In genomic region chr11:66068923-66069714, GRCh38 we compare ENCODE assay signal across 8 cellular contexts. TPM values are rescaled to one million over a fixed set of nuclear protein-coding genes. Genes with fewer than 3 reads are reported as not detected.
DNase-seq lines count a peak whose midpoint lies in the region; ATAC-seq and TF ChIP-seq lines count a peak whose summit lies in the region.

No MANE protein-coding gene starts in this region.

- H3K27ac ChIP-seq in VCaP (peak overlapping the region; percentile 93), ectodermal cell (ENCODE audit: insufficient read depth, low read depth, low read length, poor library complexity, severe bottlenecking) (peak overlapping the region; percentile 68), lung (ENCODE audit: low read depth in 1 of 2, low read length in 1 of 2) (peak overlapping the region; percentile 94 to 97), subcutaneous abdominal adipose tissue (ENCODE audit: low read depth, low read length) (peak overlapping the region; percentile 99)

- peak overlapping the region; percentile 16 to 88 (median 79) for H3K9ac ChIP-seq in subcutaneous abdominal adipose tissue (ENCODE audit: low read length in 5 of 5)

- peak; percentile 32 for ATAC-seq in lung (ENCODE audit: insufficient read depth, low FRiP score)

- DNase-seq in activated gamma-delta T cell treated with Interleukin-2 at 50 U/mL for 16 hours (peak; percentile 36), activated gamma-delta T cell (lab: John Stamatoyannopoulos, UW) (no peak), HT-29 (ENCODE audit: low spot score) (peak; percentile 47), lung (ENCODE audit: low spot score) (no peak), GOT3 (lab: John Stamatoyannopoulos, UW) (no peak)

- H3K9me3 ChIP-seq in ectodermal cell (ENCODE audit: control insufficient read depth, low read length) (no peaks in the 10 kb centered on the region), lung (ENCODE audit: control insufficient read depth in 2 of 2, insufficient read depth in 1 of 2, low read length in 1 of 2) (no peaks in the 10 kb centered on the region), subcutaneous abdominal adipose tissue (ENCODE audit: control insufficient read depth in 5 of 5, low read length in 5 of 5) (no peaks in the 10 kb centered on the region)

- H3K27me3 ChIP-seq in ectodermal cell (ENCODE audit: control insufficient read depth, insufficient read depth, low read length, poor library complexity, severe bottlenecking) (no peaks in the 10 kb centered on the region), lung (ENCODE audit: control insufficient read depth, insufficient read depth) (no peaks in the 10 kb centered on the region), subcutaneous abdominal adipose tissue (ENCODE audit: control insufficient read depth in 5 of 5, insufficient read depth in 4 of 5, low read length in 5 of 5) (no peaks in the 10 kb centered on the region)

- H3K4me3 ChIP-seq in ectodermal cell (ENCODE audit: insufficient read depth, low read depth, low read length) (peak overlapping the region; percentile 78), lung (peak overlapping the region; percentile 97), subcutaneous abdominal adipose tissue (ENCODE audit: low read depth in 1 of 5, low read length in 5 of 5) (peak overlapping the region; percentile 42 to 77 (median 73))

- H3K4me1 ChIP-seq in ectodermal cell (ENCODE audit: control insufficient read depth, insufficient read depth, low read length) (peaks cover 8% of the 10 kb centered on the region), lung (ENCODE audit: control insufficient read depth in 2 of 2, insufficient read depth in 2 of 2, low read length in 2 of 2) (peaks cover 0 to 10% of the 10 kb centered on the region in 2 donors), subcutaneous abdominal adipose tissue (ENCODE audit: control insufficient read depth in 5 of 5, insufficient read depth in 5 of 5, low read length in 5 of 5) (peaks cover 6 to 54% (median 36%) of the 10 kb centered on the region in 5 donors)

- H3K36me3 ChIP-seq in ectodermal cell (ENCODE audit: control insufficient read depth, insufficient read depth, low read length) (peaks cover 38% of the 10 kb centered on the region), lung (ENCODE audit: control insufficient read depth in 2 of 2, insufficient read depth in 2 of 2, low read length in 2 of 2) (peaks cover 2 to 17% of the 10 kb centered on the region in 2 donors), subcutaneous abdominal adipose tissue (ENCODE audit: control insufficient read depth in 5 of 5, insufficient read depth in 5 of 5, low read length in 5 of 5) (peaks cover 22 to 51% (median 41%) of the 10 kb centered on the region in 5 donors)

- TF ChIP-seq CTCF in VCaP (conservative IDR thresholded peaks at IDR 0.05) (no peak; the same call in 1 of the 2 replicates), lung (IDR thresholded peaks at IDR 0.05; ENCODE audit: control extremely low read depth, extremely low read depth) (no peak)

- WGBS in ectodermal cell, 2 experiments: 85% methylated on average over 14 of the region's 14 CpGs
- 32 to 34% methylated on average over 14 of the region's 14 CpGs for WGBS in lung, 2 donors

RNA-seq across cellular contexts. Expression of gene PACS1, which starts 1.0 kb away (rescaled TPM):
- 13.8 and 23.1 TPM in 2 replicates for total RNA-seq in HT-29 (2014; rRNA removed; shearing (Covaris generic))
- polyA plus RNA-seq in ectodermal cell (2013, experiment 1 of 4): 47.3 TPM
- 50.3 TPM for polyA plus RNA-seq in ectodermal cell (2013, experiment 2 of 4)
- 30.6 TPM for polyA plus RNA-seq in ectodermal cell (2013, experiment 3 of 4)
- 38.3 TPM for polyA plus RNA-seq in ectodermal cell (2013, experiment 4 of 4)
- total RNA-seq in lung: 10 to 100 TPM; 42.8 to 48.8 TPM
- 10 to 100 TPM; 22.2 to 26.6 TPM for polyA plus RNA-seq in lung

RNA-seq across cellular contexts. Expression of gene SF3B2, which starts 17.0 kb away (rescaled TPM):
- 209 and 210 TPM in 2 replicates for total RNA-seq in HT-29 (2014; rRNA removed; shearing (Covaris generic))
- 223 TPM for polyA plus RNA-seq in ectodermal cell (2013, experiment 1 of 4)
- polyA plus RNA-seq in ectodermal cell (2013, experiment 2 of 4): 212 TPM
- 172 TPM for polyA plus RNA-seq in ectodermal cell (2013, experiment 3 of 4)
- polyA plus RNA-seq in ectodermal cell (2013, experiment 4 of 4): 186 TPM
- total RNA-seq in lung: 100 to 1,000 TPM; 130 to 187 TPM
- 100 to 1,000 TPM in 1 of 2 donors, 10 to 100 TPM in 1; 78.0 to 139 TPM for polyA plus RNA-seq in lung

RNA-seq across cellular contexts. Expression of gene GAL3ST3, which starts 20.2 kb away (rescaled TPM):
- not detected in 2 replicates for total RNA-seq in HT-29 (2014; rRNA removed; shearing (Covaris generic))
- 26.6 TPM for polyA plus RNA-seq in ectodermal cell (2013, experiment 1 of 4)
- polyA plus RNA-seq in ectodermal cell (2013, experiment 2 of 4): 28.7 TPM
- polyA plus RNA-seq in ectodermal cell (2013, experiment 3 of 4): 18.7 TPM
- polyA plus RNA-seq in ectodermal cell (2013, experiment 4 of 4): 20.5 TPM
- total RNA-seq in lung: not detected
- not detected for polyA plus RNA-seq in lung

RNA-seq across cellular contexts. Expression of gene CATSPER1, which starts 42.8 kb away (rescaled TPM):
- 0.13 and 0.44 TPM in 2 replicates for total RNA-seq in HT-29 (2014; rRNA removed; shearing (Covaris generic))
- not detected for polyA plus RNA-seq in ectodermal cell (2013, experiment 1 of 4)
- polyA plus RNA-seq in ectodermal cell (2013, experiment 2 of 4): not detected
- not detected for polyA plus RNA-seq in ectodermal cell (2013, experiment 3 of 4)
- polyA plus RNA-seq in ectodermal cell (2013, experiment 4 of 4): not detected
- total RNA-seq in lung: 1 to 10 TPM in 1 of 2 donors, not detected in 1; 2.9 TPM
- 1 to 10 TPM; 3.1 to 3.3 TPM for polyA plus RNA-seq in lung

RNA-seq across cellular contexts. Expression of gene CST6, which starts 57.3 kb away (rescaled TPM):
- total RNA-seq in HT-29 (2014; rRNA removed; shearing (Covaris generic)): 23.0 and 27.2 TPM in 2 replicates
- polyA plus RNA-seq in ectodermal cell (2013, experiment 1 of 4): not detected
- polyA plus RNA-seq in ectodermal cell (2013, experiment 2 of 4): not detected
- polyA plus RNA-seq in ectodermal cell (2013, experiment 3 of 4): not detected
- polyA plus RNA-seq in ectodermal cell (2013, experiment 4 of 4): 0.32 TPM
- 10 to 100 TPM in 1 of 2 donors, 1 to 10 TPM in 1; 7.1 to 17.7 TPM for total RNA-seq in lung
- polyA plus RNA-seq in lung: 10 to 100 TPM; 31.7 to 38.8 TPM

Comparison
In these comparisons a context has a peak if more than half of its experiments do, and no peak if none do; other contexts are left out.
1. DNase-seq: peak in activated gamma-delta T cell treated with Interleukin-2 at 50 U/mL for 16 hours (single experiment) and HT-29 (single experiment); none in activated gamma-delta T cell (single experiment), lung (single experiment) and GOT3 (single experiment).
2. Peak in every context shown above with its lines, with median percentiles within 50 percentile points of each other: H3K27ac ChIP-seq and H3K4me3 ChIP-seq.